1 cellular context compared by ENCODE assay signal in the genomic region with DNA sequence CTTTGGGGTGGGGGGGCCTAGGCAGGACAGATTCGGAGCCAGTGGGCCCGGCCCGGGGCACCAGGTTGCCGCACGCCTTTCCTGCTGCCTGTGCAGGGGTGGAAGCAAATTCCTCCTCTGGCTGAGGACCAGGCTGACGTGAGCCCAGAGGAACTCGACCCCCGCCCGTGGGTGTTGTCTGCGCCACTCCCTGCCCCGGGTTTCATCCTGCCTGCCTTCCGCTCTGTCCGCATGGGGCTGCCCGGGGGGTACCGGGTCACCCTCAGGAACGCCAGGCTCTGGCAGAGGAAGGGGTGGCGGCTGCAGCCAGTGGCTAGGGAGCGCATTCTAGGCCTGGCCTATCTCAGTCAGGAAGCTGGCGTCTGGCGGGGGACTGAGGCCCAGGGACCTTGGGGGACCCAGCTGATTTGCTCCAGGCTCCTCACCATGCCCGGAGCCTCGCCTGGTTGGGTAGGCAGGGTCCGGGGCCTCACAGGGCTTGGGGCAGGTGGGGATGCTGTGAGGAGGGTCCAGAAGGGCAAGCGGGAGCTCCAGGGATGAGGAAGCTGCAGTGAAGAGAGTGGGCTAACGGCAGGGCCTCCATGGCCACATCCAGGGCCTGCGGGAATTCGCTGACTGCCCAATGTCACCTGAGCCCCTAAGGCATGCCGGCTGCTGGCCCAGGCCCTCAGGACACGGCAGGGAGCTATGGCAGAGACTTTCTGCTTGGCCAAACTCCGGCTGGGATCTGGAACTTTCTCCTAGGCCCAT.
TF ChIP-seq lines count a peak whose summit lies in the region.

No MANE protein-coding gene starts in this region.

TF ChIP-seq in GM12891, 5 proteins besides CTCF, POLR2A, EP300 and RAD21 (continued from another document):
- TF ChIP-seq POU2F2 (IDR thresholded peaks at IDR 0.05; ENCODE audit: low read depth, low read length): no peak
- TF ChIP-seq SPI1 (IDR thresholded peaks at IDR 0.05; ENCODE audit: low read depth, low read length): no peak
- TF ChIP-seq TAF1 (IDR thresholded peaks at IDR 0.05; ENCODE audit: low read depth, low read length): no peak
